Comparison of ENCODE assay signal across 29 cellular contexts in genomic region chr19:46460981-46461380, GRCh38. TPM values are rescaled to one million over a fixed set of nuclear protein-coding genes. Genes with fewer than 3 reads are reported as not detected.
"Had no signal": no experiment of that assay in that cellular context is flagged by ENCODE, and none has a peak within 500 bp of the region (broad histone marks: within the 10 kb centered on the region; RNA-seq: fewer than 3 reads in every experiment).

No MANE protein-coding gene starts in this region.

- H3K4me3 ChIP-seq: adrenal gland, MG63, SK-N-MC had no signal

- H3K27ac ChIP-seq: adrenal gland, SK-N-MC, WERI-Rb-1 had no signal

- FAIRE-seq: RCC 7860 had no signal

- H3K4me1 ChIP-seq: adrenal gland had no signal

- H3K27me3 ChIP-seq: adrenal gland, MG63 had no signal

- H3K9me3 ChIP-seq: adrenal gland, MG63 had no signal

- DNase-seq: activated CD4-positive, alpha-beta memory T cell treated with anti-CD3 and anti-CD28 coated beads, Interleukin-2, amount 10 ng/mL, durations not matched to agents 7 days and 5 days; activated CD4-positive, alpha-beta T cell treated with anti-CD3 and anti-CD28 coated beads for 36 hours; activated CD4-positive, alpha-beta T cell treated with anti-CD3 and anti-CD28 coated beads, Interleukin-2, amount 50 U/mL, for 1 hour; activated CD8-positive, alpha-beta memory T cell treated with anti-CD3 and anti-CD28 coated beads, Interleukin-2, amount 50 U/mL, for 4 hours; activated gamma-delta T cell treated with Interleukin-2 at 50 U/mL for 16 hours; activated naive CD4-positive, alpha-beta T cell treated with anti-CD3 and anti-CD28 coated beads, Interleukin-2, amount 50 U/mL, for 16 hours; activated naive CD8-positive, alpha-beta T cell treated with anti-CD3 and anti-CD28 coated beads, Interleukin-2, amount 10 ng/mL, durations not matched to agents 7 days and 5 days; activated T-cell treated with anti-CD3 and anti-CD28 coated beads, Interleukin-2, amount 50 U/mL, for 72 hours; adrenal gland; anterior cingulate cortex; KG1; MV-4-11; NCI-H1092 treated with DMSO at 0.1 percent for 48 hours; NCI-H1417 treated with DMSO at 0.1 percent for 48 hours; NCI-H2029; NCI-H2107; NCI-H510A treated with DMSO at 0.1 percent for 48 hours; NK-92 treated with Interleukin-12 subunit alpha and Interleukin-12 subunit beta, amount 100 ng/mL, for 24 hours; PC-3; SIG-M5; T-helper 1 cell; WERI-Rb-1 had no signal

- H3K36me3 ChIP-seq: adrenal gland, MG63, WERI-Rb-1 had no signal

- ATAC-seq: activated CD4-positive, alpha-beta T cell treated with anti-CD3 and anti-CD28 coated beads for 36 hours; activated T-cell treated with anti-CD3 and anti-CD28 coated beads, Interleukin-2, amount 50 U/mL, for 72 hours; PC-3 had no signal

RNA-seq across cellular contexts. Expression of gene PNMA8A, which starts 10.4 kb away (rescaled TPM):
- total RNA-seq: activated CD4-positive, alpha-beta memory T cell treated with anti-CD3 and anti-CD28 coated beads, Interleukin-2, amount 10 ng/mL, durations not matched to agents 7 days and 5 days; activated CD4-positive, alpha-beta T cell treated with anti-CD3 and anti-CD28 coated beads for 36 hours; activated T-helper 2 cell treated with anti-CD3 and anti-CD28 coated beads, Interferon-gamma antibody, Interleukin-2, Interleukin-4, amounts not matched to agents 10 μg/mL and 5 μg/mL and 100 μg/mL, durations not matched to agents 14 hours and 24 hours and 36 hours; PC-3; T-helper 2 cell treated with Interferon-gamma antibody and Interleukin-4, amounts not matched to agents 100 ng/mL and 5 ng/mL, for 36 hours had no signal
- polyA plus RNA-seq: IgD-negative memory B cell had no signal

RNA-seq across cellular contexts. Expression of gene PNMA8C, which starts 32.2 kb away (rescaled TPM):
- total RNA-seq: activated CD4-positive, alpha-beta memory T cell treated with anti-CD3 and anti-CD28 coated beads, Interleukin-2, amount 10 ng/mL, durations not matched to agents 7 days and 5 days; activated CD4-positive, alpha-beta T cell treated with anti-CD3 and anti-CD28 coated beads for 36 hours; activated CD8-positive, alpha-beta memory T cell treated with anti-CD3 and anti-CD28 coated beads for 36 hours; activated T-cell treated with anti-CD3 and anti-CD28 coated beads, Interleukin-2, amount 50 U/mL, for 72 hours; activated T-helper 2 cell treated with anti-CD3 and anti-CD28 coated beads, Interferon-gamma antibody, Interleukin-2, Interleukin-4, amounts not matched to agents 10 μg/mL and 5 μg/mL and 100 μg/mL, durations not matched to agents 14 hours and 24 hours and 36 hours; PC-3; T-helper 2 cell treated with Interferon-gamma antibody and Interleukin-4, amounts not matched to agents 100 ng/mL and 5 ng/mL, for 36 hours had no signal
- polyA plus RNA-seq: IgD-negative memory B cell had no signal

RNA-seq across cellular contexts. Expression of gene PNMA8B, which starts 34.7 kb away (rescaled TPM):
- total RNA-seq: activated T-helper 2 cell treated with anti-CD3 and anti-CD28 coated beads, Interferon-gamma antibody, Interleukin-2, Interleukin-4, amounts not matched to agents 10 μg/mL and 5 μg/mL and 100 μg/mL, durations not matched to agents 14 hours and 24 hours and 36 hours; PC-3; T-helper 2 cell treated with Interferon-gamma antibody and Interleukin-4, amounts not matched to agents 100 ng/mL and 5 ng/mL, for 36 hours had no signal
- polyA plus RNA-seq: IgD-negative memory B cell had no signal

RNA-seq across cellular contexts. Expression of gene CCDC8, which starts 47.6 kb away (rescaled TPM):
- total RNA-seq: activated CD4-positive, alpha-beta memory T cell treated with anti-CD3 and anti-CD28 coated beads, Interleukin-2, amount 10 ng/mL, durations not matched to agents 7 days and 5 days; activated CD4-positive, alpha-beta T cell treated with anti-CD3 and anti-CD28 coated beads for 36 hours; activated CD8-positive, alpha-beta memory T cell treated with anti-CD3 and anti-CD28 coated beads for 36 hours; activated naive CD8-positive, alpha-beta T cell treated with anti-CD3 and anti-CD28 coated beads, Interleukin-2, amount 10 ng/mL, durations not matched to agents 7 days and 5 days; activated T-cell treated with anti-CD3 and anti-CD28 coated beads, Interleukin-2, amount 50 U/mL, for 72 hours; activated T-helper 2 cell treated with anti-CD3 and anti-CD28 coated beads, Interferon-gamma antibody, Interleukin-2, Interleukin-4, amounts not matched to agents 10 μg/mL and 5 μg/mL and 100 μg/mL, durations not matched to agents 14 hours and 24 hours and 36 hours; PC-3; T-helper 2 cell treated with Interferon-gamma antibody and Interleukin-4, amounts not matched to agents 100 ng/mL and 5 ng/mL, for 36 hours had no signal
- polyA plus RNA-seq: IgD-negative memory B cell had no signal
